Comparison of ENCODE assay signal across 18 cellular contexts in genomic region chr1:52059888-52060287, GRCh38.
"Had no signal": no experiment of that assay in that cellular context is flagged by ENCODE, and none has a peak within 500 bp of the region (broad histone marks: within the 10 kb centered on the region; RNA-seq: fewer than 3 reads in every experiment).

No MANE protein-coding gene starts in this region.

- FAIRE-seq: colon, islet of Langerhans, urothelium cell line had no signal

- H2AFZ ChIP-seq: parathyroid adenoma had no signal

- H3K9ac ChIP-seq: parathyroid adenoma had no signal

- H3K9me3 ChIP-seq: lower lobe of right lung, neutrophil, tibial nerve had no signal

- H3K4me3 Mint-ChIP-seq: natural killer cell had no signal

- H3K4me3 ChIP-seq: lower lobe of right lung, tibial nerve had no signal

- H3K9me3 Mint-ChIP-seq: activated T-helper 17 cell treated with anti-CD3 and anti-CD28 coated beads, Interleukin-2, amount 50 U/mL, for 72 hours; brain; natural killer cell had no signal

- H3K36me3 Mint-ChIP-seq: natural killer cell had no signal

- H3K27ac ChIP-seq: lower lobe of right lung, neutrophil, WERI-Rb-1 had no signal

- DNase-seq: activated CD4-positive, alpha-beta T cell treated with anti-CD3 and anti-CD28 coated beads for 1 hour; activated CD4-positive, alpha-beta T cell treated with anti-CD3 and anti-CD28 coated beads, Interleukin-2, amount 50 U/mL, for 4 hours; activated naive CD4-positive, alpha-beta T cell; anterior cingulate cortex; central memory CD4-positive, alpha-beta T cell; dorsolateral prefrontal cortex; lower lobe of right lung; natural killer cell; stimulated activated naive CD4-positive, alpha-beta T cell treated with Interleukin-2 at 50 U/mL for 16 hours; WERI-Rb-1 had no signal

- ATAC-seq: activated T-helper 17 cell treated with anti-CD3 and anti-CD28 coated beads, Interleukin-2, amount 50 U/mL, for 72 hours; lower lobe of right lung; natural killer cell had no signal

- H3K27me3 ChIP-seq: dorsolateral prefrontal cortex, neutrophil, tibial nerve had no signal

- H3K27me3 Mint-ChIP-seq: activated T-helper 17 cell treated with anti-CD3 and anti-CD28 coated beads, Interleukin-2, amount 50 U/mL, for 72 hours had no signal
